ENCODE assay signal across 1 cellular context in genomic region chr15:85974348-85974705, GRCh38.
TF ChIP-seq lines count a peak whose summit lies in the region.

No MANE protein-coding gene starts in this region.

TF ChIP-seq in SK-N-SH treated with all-trans-retinoic acid at 6 μM for 48 hours, 23 proteins besides CTCF, POLR2A, EP300 and RAD21 (continued from another document):
- no peak for TF ChIP-seq TSHZ2 (CRISPR knock-in tag; IDR thresholded peaks at IDR 0.05)
- no peak for TF ChIP-seq CSRNP3 (CRISPR knock-in tag; IDR thresholded peaks at IDR 0.05)
- TF ChIP-seq SNAI2 (CRISPR knock-in tag; IDR thresholded peaks at IDR 0.05): no peak
- no peak for TF ChIP-seq ZFP3 (CRISPR knock-in tag; IDR thresholded peaks at IDR 0.05)
- no peak for TF ChIP-seq GLIS3 (CRISPR knock-in tag; IDR thresholded peaks at IDR 0.05)
- TF ChIP-seq ISL1 (CRISPR knock-in tag; IDR thresholded peaks at IDR 0.05): no peak
- no peak for TF ChIP-seq ZNF8 (CRISPR knock-in tag; IDR thresholded peaks at IDR 0.05)
- TF ChIP-seq ZC3H10 (CRISPR knock-in tag; IDR thresholded peaks at IDR 0.05): no peak
- no peak for TF ChIP-seq OSR1 (CRISPR knock-in tag; IDR thresholded peaks at IDR 0.05)
- no peak for TF ChIP-seq ARNTL (CRISPR knock-in tag; IDR thresholded peaks at IDR 0.05; ENCODE audit: borderline replicate concordance, low read depth)
- no peak for TF ChIP-seq PATZ1 (CRISPR knock-in tag; IDR thresholded peaks at IDR 0.05; ENCODE audit: borderline replicate concordance)
- no peak for TF ChIP-seq ZNF70 (CRISPR knock-in tag; IDR thresholded peaks at IDR 0.05)
TF ChIP-seq in SK-N-SH treated with all-trans-retinoic acid at 6 μM for 48 hours: peak in this region for 0.
